ENCODE assay signal across 8 cellular contexts in genomic region chr5:68287976-68288755, GRCh38.
DNase-seq lines count a peak whose midpoint lies in the region; ATAC-seq and TF ChIP-seq lines count a peak whose summit lies in the region.

No MANE protein-coding gene starts in this region.

- H3K9me3 ChIP-seq in CD4-positive, alpha-beta memory T cell (ENCODE audit: control insufficient read depth in 1 of 2, low read length in 2 of 2), result no peaks in the 10 kb centered on the region
- no peaks in the 10 kb centered on the region for H3K9me3 ChIP-seq in iPS-15b (ENCODE audit: control insufficient read depth, insufficient read depth, low read length)

- no peaks in the 10 kb centered on the region for H3K9me3 Mint-ChIP-seq in CD4-positive, alpha-beta memory T cell

- no peak for TF ChIP-seq CTCF in brain microvascular endothelial cell (IDR thresholded peaks at IDR 0.05; ENCODE audit: low read depth, low read length, missing control alignments)

- H3K27me3 Mint-ChIP-seq in CD4-positive, alpha-beta memory T cell, result no peaks in the 10 kb centered on the region

- ATAC-seq in GM19438 (IDR thresholded peaks at IDR 0.05; ENCODE audit: low read depth, unreplicated experiment), result peak; percentile 77
- peak; percentile 61 for ATAC-seq in HG03558 (IDR thresholded peaks at IDR 0.05; ENCODE audit: extremely low read depth, unreplicated experiment)
- peak; percentile 73 for ATAC-seq in sciatic nerve

- peak overlapping the region; percentile 40 for H3K9ac ChIP-seq in iPS-15b (ENCODE audit: low read depth, low read length)

- H3K36me3 Mint-ChIP-seq in CD4-positive, alpha-beta memory T cell, result peaks cover 35 to 81% of the 10 kb centered on the region in 2 donors

- POLR2A ChIA-PET in CD4-positive, alpha-beta memory T cell (lab: Charles Lee; ENCODE audit: partially characterized antibody), result interaction anchor here (0.7 to 3.6 kb wide), 21 partner anchors 8 to 1073 kb away, joined by 3 to 35 read pairs (median 4); partner anchors contain the start of gene PIK3R1

- peaks cover 74 to 94% (median 85%) of the 10 kb centered on the region in 4 donors for H3K4me1 Mint-ChIP-seq in CD4-positive, alpha-beta memory T cell

- peak overlapping the region; percentile 55 to 64 for H3K4me3 ChIP-seq in CD4-positive, alpha-beta memory T cell (ENCODE audit: low read length in 2 of 2)
- H3K4me3 ChIP-seq in brain microvascular endothelial cell (ENCODE audit: low read depth, low read length) (peak overlapping the region; percentile 55), iPS-15b (ENCODE audit: low read depth, low read length) (peak overlapping the region; percentile 77)

- CTCF ChIA-PET in CD4-positive, alpha-beta memory T cell (lab: Charles Lee; ENCODE audit: partially characterized antibody), result interaction anchor here (1.0 to 3.6 kb wide), 23 partner anchors 10 to 1133 kb away, joined by 3 to 96 read pairs (median 9); no protein-coding TSS in a partner anchor

- H3K4me3 Mint-ChIP-seq in CD4-positive, alpha-beta memory T cell, result peak overlapping the region; percentile 70 to 94 (median 91)

- in situ Hi-C loops in brain microvascular endothelial cell (cut with HindIII; ENCODE audit: low pct_ligation_motif_present, low sequenced_read_pairs), result loop anchor here (25.0 kb wide), 1 partner anchor 174 kb away; no protein-coding TSS in a partner anchor

- DNase-seq in CD4-positive, alpha-beta memory T cell, result peak; percentile 52 to 70 (median 62)
- DNase-seq in T-helper 9 cell (peak; percentile 19), brain microvascular endothelial cell (peak; percentile 38), sciatic nerve (ENCODE audit: low spot score) (peak; percentile 76), NCI-H1930 (lab: John Stamatoyannopoulos, UW) (no peak)

- peak overlapping the region; percentile 52 for H3K27ac ChIP-seq in CD4-positive, alpha-beta memory T cell (ENCODE audit: low read depth, low read length)
- H3K27ac ChIP-seq in brain microvascular endothelial cell, result peak overlapping the region; percentile 52

- peaks cover 89% of the 10 kb centered on the region for H3K4me1 ChIP-seq in CD4-positive, alpha-beta memory T cell (ENCODE audit: insufficient read depth, low read length)
- no peaks in the 10 kb centered on the region for H3K4me1 ChIP-seq in iPS-15b (ENCODE audit: control insufficient read depth, insufficient read depth, low read length)

- peaks cover 25% of the 10 kb centered on the region for H3K36me3 ChIP-seq in CD4-positive, alpha-beta memory T cell (ENCODE audit: insufficient read depth, low read length)
- H3K36me3 ChIP-seq in brain microvascular endothelial cell (replicated peaks) (no peaks in the 10 kb centered on the region), iPS-15b (ENCODE audit: control insufficient read depth, insufficient read depth, low read length) (no peaks in the 10 kb centered on the region)

- intact Hi-C loops in CD4-positive, alpha-beta memory T cell (cut with micrococcal nuclease), result loop anchor here (1.0 to 10.0 kb wide), 5 partner anchors 8 to 1041 kb away; no protein-coding TSS in a partner anchor
- intact Hi-C loops in sciatic nerve (cut with DNase I), result loop anchor here (5.0 kb wide), 1 partner anchor 169 kb away; no protein-coding TSS in a partner anchor

- H3K27me3 ChIP-seq in CD4-positive, alpha-beta memory T cell (ENCODE audit: insufficient read depth, low read length), result no peaks in the 10 kb centered on the region
- H3K27me3 ChIP-seq in brain microvascular endothelial cell (replicated peaks) (no peaks in the 10 kb centered on the region), iPS-15b (ENCODE audit: control insufficient read depth, insufficient read depth, low read length) (no peaks in the 10 kb centered on the region)

- H3K27ac Mint-ChIP-seq in CD4-positive, alpha-beta memory T cell, result peak overlapping the region; percentile 89 to 96 (median 94)

Comparison
In these comparisons a context has a peak if more than half of its experiments do, and no peak if none do; other contexts are left out.
1. DNase-seq: peak in CD4-positive, alpha-beta memory T cell (5 of 5), T-helper 9 cell (single experiment), brain microvascular endothelial cell (single experiment) and sciatic nerve (single experiment); none in NCI-H1930 (0 of 2).
2. Peak in every context shown above with its lines, with median percentiles within 50 percentile points of each other: H3K4me3 ChIP-seq and ATAC-seq.